ENCODE assay signal across 31 cellular contexts in genomic region chr2:16119741-16120140, GRCh38.
"Had no signal": no experiment of that assay in that cellular context is flagged by ENCODE, and none has a peak within 500 bp of the region (broad histone marks: within the 10 kb centered on the region; RNA-seq: fewer than 3 reads in every experiment).

No MANE protein-coding gene starts in this region.

- ATAC-seq: activated CD4-positive, alpha-beta T cell treated with anti-CD3 and anti-CD28 coated beads for 36 hours; activated CD8-positive, alpha-beta memory T cell treated with anti-CD3 and anti-CD28 coated beads, Interleukin-2, amount 10 ng/mL, durations not matched to agents 7 days and 5 days; activated CD8-positive, alpha-beta T cell treated with anti-CD3 and anti-CD28 coated beads, Interleukin-2, amount 10 ng/mL, durations not matched to agents 7 days and 5 days; activated naive CD4-positive, alpha-beta T cell treated with anti-CD3 and anti-CD28 coated beads, Interleukin-2, amount 50 U/mL, for 72 hours; foreskin keratinocyte; gastrocnemius medialis; heart left ventricle had no signal

- H3K4me3 Mint-ChIP-seq: activated CD4-positive, alpha-beta memory T cell treated with anti-CD3 and anti-CD28 coated beads for 36 hours; activated CD4-positive, alpha-beta T cell treated with anti-CD3 and anti-CD28 coated beads for 36 hours; activated CD4-positive, alpha-beta T cell treated with anti-CD3 and anti-CD28 coated beads, Interleukin-2, amount 10 ng/mL, durations not matched to agents 24 days and 14 days; activated CD8-positive, alpha-beta memory T cell treated with anti-CD3 and anti-CD28 coated beads, Interleukin-2, amount 10 ng/mL, durations not matched to agents 7 days and 5 days; activated CD8-positive, alpha-beta T cell treated with anti-CD3 and anti-CD28 coated beads, Interleukin-2, amount 10 ng/mL, durations not matched to agents 7 days and 5 days; activated naive CD4-positive, alpha-beta T cell treated with anti-CD3 and anti-CD28 coated beads, Interleukin-2, amount 10 ng/mL, durations not matched to agents 7 days and 5 days; activated naive CD8-positive, alpha-beta T cell treated with anti-CD3 and anti-CD28 coated beads, Interleukin-2, amount 10 ng/mL, durations not matched to agents 7 days and 5 days; activated T-helper 1 cell treated with anti-CD3 and anti-CD28 coated beads, Interleukin-12 subunit alpha, Interleukin-12 subunit beta, Interleukin-2, Interleukin-4 antibody, amounts not matched to agents 30 ng/mL and 10 ng/mL and 1 ng/mL, durations not matched to agents 14 hours and 24 hours and 36 hours; central memory CD8-positive, alpha-beta T cell; dendritic cell treated with granulocyte-macrophage colony-stimulating factor and Interleukin-4, amounts not matched to agents 40 ng/mL and 50 ng/mL, for 4 days had no signal

- H3K36me3 Mint-ChIP-seq: activated CD4-positive, alpha-beta memory T cell treated with anti-CD3 and anti-CD28 coated beads for 36 hours; activated CD8-positive, alpha-beta memory T cell treated with anti-CD3 and anti-CD28 coated beads, Interleukin-2, amount 10 ng/mL, durations not matched to agents 7 days and 5 days; activated naive CD4-positive, alpha-beta T cell treated with anti-CD3 and anti-CD28 coated beads, Interleukin-2, amount 10 ng/mL, durations not matched to agents 7 days and 5 days; activated naive CD4-positive, alpha-beta T cell treated with anti-CD3 and anti-CD28 coated beads, Interleukin-2, amount 50 U/mL, for 72 hours; activated naive CD8-positive, alpha-beta T cell treated with anti-CD3 and anti-CD28 coated beads, Interleukin-2, amount 10 ng/mL, durations not matched to agents 7 days and 5 days had no signal

- H3K4me1 ChIP-seq: esophagus muscularis mucosa, foreskin keratinocyte, gastrocnemius medialis, heart left ventricle had no signal

- H3K4me1 Mint-ChIP-seq: activated CD4-positive, alpha-beta T cell treated with anti-CD3 and anti-CD28 coated beads for 36 hours; activated CD4-positive, alpha-beta T cell treated with anti-CD3 and anti-CD28 coated beads, Interleukin-2, amount 10 ng/mL, durations not matched to agents 24 days and 14 days; activated CD8-positive, alpha-beta memory T cell treated with anti-CD3 and anti-CD28 coated beads, Interleukin-2, amount 10 ng/mL, durations not matched to agents 7 days and 5 days; activated naive CD4-positive, alpha-beta T cell treated with anti-CD3 and anti-CD28 coated beads, Interleukin-2, amount 10 ng/mL, durations not matched to agents 7 days and 5 days; activated naive CD8-positive, alpha-beta T cell treated with anti-CD3 and anti-CD28 coated beads, Interleukin-2, amount 10 ng/mL, durations not matched to agents 7 days and 5 days; central memory CD8-positive, alpha-beta T cell had no signal

- H3K27me3 Mint-ChIP-seq: activated CD4-positive, alpha-beta memory T cell treated with anti-CD3 and anti-CD28 coated beads for 36 hours; activated CD4-positive, alpha-beta T cell treated with anti-CD3 and anti-CD28 coated beads for 36 hours; activated CD4-positive, alpha-beta T cell treated with anti-CD3 and anti-CD28 coated beads, Interleukin-2, amount 10 ng/mL, durations not matched to agents 24 days and 14 days; activated CD8-positive, alpha-beta memory T cell treated with anti-CD3 and anti-CD28 coated beads, Interleukin-2, amount 10 ng/mL, durations not matched to agents 7 days and 5 days; activated naive CD4-positive, alpha-beta T cell treated with anti-CD3 and anti-CD28 coated beads, Interleukin-2, amount 10 ng/mL, durations not matched to agents 7 days and 5 days; activated naive CD8-positive, alpha-beta T cell treated with anti-CD3 and anti-CD28 coated beads, Interleukin-2, amount 10 ng/mL, durations not matched to agents 7 days and 5 days; central memory CD8-positive, alpha-beta T cell; dendritic cell treated with granulocyte-macrophage colony-stimulating factor and Interleukin-4, amounts not matched to agents 40 ng/mL and 50 ng/mL, for 4 days had no signal

- H3K27ac Mint-ChIP-seq: activated CD4-positive, alpha-beta memory T cell treated with anti-CD3 and anti-CD28 coated beads for 36 hours; activated CD4-positive, alpha-beta T cell treated with anti-CD3 and anti-CD28 coated beads for 36 hours; activated CD4-positive, alpha-beta T cell treated with anti-CD3 and anti-CD28 coated beads, Interleukin-2, amount 10 ng/mL, durations not matched to agents 24 days and 14 days; activated CD8-positive, alpha-beta memory T cell treated with anti-CD3 and anti-CD28 coated beads, Interleukin-2, amount 10 ng/mL, durations not matched to agents 7 days and 5 days; activated CD8-positive, alpha-beta T cell treated with anti-CD3 and anti-CD28 coated beads, Interleukin-2, amount 10 ng/mL, durations not matched to agents 7 days and 5 days; activated naive CD4-positive, alpha-beta T cell treated with anti-CD3 and anti-CD28 coated beads, Interleukin-2, amount 10 ng/mL, durations not matched to agents 7 days and 5 days; activated naive CD4-positive, alpha-beta T cell treated with anti-CD3 and anti-CD28 coated beads, Interleukin-2, amount 50 U/mL, for 72 hours; activated naive CD8-positive, alpha-beta T cell treated with anti-CD3 and anti-CD28 coated beads, Interleukin-2, amount 10 ng/mL, durations not matched to agents 7 days and 5 days; activated T-helper 1 cell treated with anti-CD3 and anti-CD28 coated beads, Interleukin-12 subunit alpha, Interleukin-12 subunit beta, Interleukin-2, Interleukin-4 antibody, amounts not matched to agents 30 ng/mL and 10 ng/mL and 1 ng/mL, durations not matched to agents 14 hours and 24 hours and 36 hours; activated T-helper 2 cell treated with anti-CD3 and anti-CD28 coated beads, Interferon-gamma antibody, Interleukin-2, Interleukin-4, amounts not matched to agents 10 μg/mL and 5 μg/mL and 100 μg/mL, durations not matched to agents 14 hours and 24 hours and 36 hours; dendritic cell treated with granulocyte-macrophage colony-stimulating factor and Interleukin-4, amounts not matched to agents 40 ng/mL and 50 ng/mL, for 4 days had no signal

- H3K9me3 Mint-ChIP-seq: activated CD4-positive, alpha-beta T cell treated with anti-CD3 and anti-CD28 coated beads, Interleukin-2, amount 10 ng/mL, durations not matched to agents 24 days and 14 days; activated naive CD4-positive, alpha-beta T cell treated with anti-CD3 and anti-CD28 coated beads, Interleukin-2, amount 50 U/mL, for 72 hours; activated T-helper 1 cell treated with anti-CD3 and anti-CD28 coated beads, Interleukin-12 subunit alpha, Interleukin-12 subunit beta, Interleukin-2, Interleukin-4 antibody, amounts not matched to agents 30 ng/mL and 10 ng/mL and 1 ng/mL, durations not matched to agents 14 hours and 24 hours and 36 hours; activated T-helper 2 cell treated with anti-CD3 and anti-CD28 coated beads, Interferon-gamma antibody, Interleukin-2, Interleukin-4, amounts not matched to agents 10 μg/mL and 5 μg/mL and 100 μg/mL, durations not matched to agents 14 hours and 24 hours and 36 hours; central memory CD8-positive, alpha-beta T cell; dendritic cell treated with granulocyte-macrophage colony-stimulating factor and Interleukin-4, amounts not matched to agents 40 ng/mL and 50 ng/mL, for 4 days had no signal

- H3K27ac ChIP-seq: brain microvascular endothelial cell, coronary artery, dorsolateral prefrontal cortex, esophagus muscularis mucosa, foreskin keratinocyte, gastrocnemius medialis, heart left ventricle had no signal

- H3K9me3 ChIP-seq: esophagus muscularis mucosa, gastrocnemius medialis had no signal

- H3K4me3 ChIP-seq: coronary artery, dorsolateral prefrontal cortex, esophagus muscularis mucosa, gastrocnemius medialis, heart left ventricle had no signal

- DNase-seq: activated CD4-positive, alpha-beta memory T cell treated with anti-CD3 and anti-CD28 coated beads for 36 hours; activated CD4-positive, alpha-beta T cell treated with anti-CD3 and anti-CD28 coated beads for 36 hours; activated CD4-positive, alpha-beta T cell treated with anti-CD3 and anti-CD28 coated beads, Interleukin-2, amount 10 ng/mL, durations not matched to agents 24 days and 14 days; activated CD4-positive, CD25-positive, alpha-beta regulatory T cell; activated CD4-positive, CD25-positive, alpha-beta regulatory T cell treated with anti-CD3 and anti-CD28 coated beads, Interleukin-2, amount 50 U/mL, for 72 hours; activated CD8-positive, alpha-beta memory T cell treated with anti-CD3 and anti-CD28 coated beads, Interleukin-2, amount 10 ng/mL, durations not matched to agents 7 days and 5 days; activated CD8-positive, alpha-beta memory T cell treated with anti-CD3 and anti-CD28 coated beads, Interleukin-2, amount 50 U/mL, for 4 hours; activated CD8-positive, alpha-beta T cell treated with anti-CD3 and anti-CD28 coated beads, Interleukin-2, amount 10 ng/mL, durations not matched to agents 7 days and 5 days; activated gamma-delta T cell; activated naive CD4-positive, alpha-beta T cell; activated naive CD4-positive, alpha-beta T cell treated with anti-CD3 and anti-CD28 coated beads, Interleukin-2, amount 10 ng/mL, durations not matched to agents 7 days and 5 days; activated naive CD8-positive, alpha-beta T cell treated with anti-CD3 and anti-CD28 coated beads, Interleukin-2, amount 10 ng/mL, durations not matched to agents 7 days and 5 days; activated T-cell treated with anti-CD3 and anti-CD28 coated beads, Interleukin-2, amount 50 U/mL, for 1 hour; activated T-cell treated with anti-CD3 and anti-CD28 coated beads, Interleukin-2, amount 50 U/mL, for 48 hours; anterior cingulate cortex; brain microvascular endothelial cell; dorsolateral prefrontal cortex; effector memory CD4-positive, alpha-beta T cell; erythroblast; foreskin keratinocyte; gastrocnemius medialis; glutamatergic neuron; heart left ventricle; hypothalamus had no signal

- H3K36me3 ChIP-seq: brain microvascular endothelial cell, esophagus muscularis mucosa, gastrocnemius medialis, heart left ventricle had no signal

- H3K27me3 ChIP-seq: brain microvascular endothelial cell, dorsolateral prefrontal cortex, esophagus muscularis mucosa, foreskin keratinocyte, gastrocnemius medialis had no signal
